Comparison of ENCODE assay signal across 13 cellular contexts in the genomic region with DNA sequence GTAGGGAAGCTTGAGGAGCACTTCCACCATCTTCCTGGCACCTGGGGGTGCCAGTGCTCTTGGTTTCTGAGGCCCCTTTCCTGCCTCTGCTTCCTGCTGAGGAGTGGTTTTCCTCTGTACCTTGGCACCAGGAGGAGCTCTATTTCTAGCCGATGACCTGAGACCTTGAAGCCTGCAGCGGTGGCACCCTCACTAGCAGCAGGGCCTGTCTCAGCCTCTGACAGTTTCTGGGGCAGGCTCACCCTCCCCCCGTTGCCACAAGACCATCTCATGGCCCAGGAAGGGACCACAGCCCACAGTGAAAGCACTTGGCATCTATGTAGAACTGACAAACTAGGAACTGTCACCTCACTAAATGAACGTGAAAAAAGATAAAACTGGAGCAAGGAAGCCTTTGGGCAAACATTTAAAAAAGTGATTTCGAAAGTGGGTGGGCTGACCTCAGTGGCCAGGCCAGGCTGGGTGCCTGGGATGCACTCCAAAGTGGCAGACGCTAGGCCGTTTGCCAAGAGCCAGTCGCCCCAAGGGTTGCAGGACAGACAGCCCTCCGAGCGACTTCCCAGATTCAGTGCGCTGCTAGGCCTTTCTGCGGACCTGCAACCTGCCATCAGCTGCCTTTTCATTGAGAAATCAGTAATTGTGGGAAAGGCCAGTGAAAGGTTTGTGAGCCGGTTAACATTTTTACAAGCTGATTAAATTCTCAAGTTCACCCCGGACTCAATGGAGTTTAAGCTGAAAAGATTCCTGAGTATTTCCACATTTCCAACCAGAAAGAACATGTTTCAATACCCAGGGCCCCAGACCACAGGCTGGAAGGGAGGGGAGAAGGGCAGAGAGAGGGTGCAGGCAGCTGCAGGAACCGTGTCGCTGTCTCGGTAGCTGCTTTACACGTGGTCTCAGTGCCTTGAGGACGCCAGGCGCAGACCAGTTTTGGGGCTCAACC.
DNase-seq lines count a peak whose midpoint lies in the region; ATAC-seq and TF ChIP-seq lines count a peak whose summit lies in the region.
"Had no signal": no experiment of that assay in that cellular context is flagged by ENCODE, and none has a peak within 500 bp of the region (broad histone marks: within the 10 kb centered on the region; RNA-seq: fewer than 3 reads in every experiment).

No MANE protein-coding gene starts in this region.

- no peaks in the 10 kb centered on the region for H3K36me3 ChIP-seq in DND-41 (ENCODE audit: insufficient read depth, low read length)
- no peaks in the 10 kb centered on the region for H3K36me3 ChIP-seq in adrenal gland (replicated peaks in 1 of 2)
- H3K36me3 ChIP-seq in heart left ventricle: no peaks in the 10 kb centered on the region
- H3K36me3 ChIP-seq: SJSA1 had no signal

- intact Hi-C loops in adrenal gland (cut with DNase I): no loop called here
- intact Hi-C loops in heart left ventricle (cut with DNase I): no loop called here

- TF ChIP-seq POLR2A in adrenal gland (IDR thresholded peaks at IDR 0.05) (no peak), heart left ventricle (IDR thresholded peaks at IDR 0.05) (no peak)

- 52 to 71% (median 58%) methylated on average over 20 of the region's 20 CpGs for WGBS in adrenal gland, 4 donors
- WGBS in heart left ventricle, 4 donors: 49 to 58% (median 54%) methylated on average over 20 of the region's 20 CpGs

- H3K27ac ChIP-seq in DND-41 (ENCODE audit: low read length) (no peak overlapping the region), adrenal gland (peak overlapping the region in 2 of 5 donors; percentile 74 to 76), heart left ventricle (peak overlapping the region; percentile 36 to 85 (median 78))
- H3K27ac ChIP-seq: C4-2B, SJSA1, VCaP had no signal

- TF ChIP-seq CTCF in DND-41 (IDR thresholded peaks at IDR 0.05; ENCODE audit: borderline replicate concordance, extremely low read depth, low read length, poor library complexity, severe bottlenecking): peak; percentile 18
- TF ChIP-seq CTCF in adrenal gland (IDR thresholded peaks at IDR 0.05): no peak
- no peak for TF ChIP-seq CTCF in heart left ventricle (IDR thresholded peaks at IDR 0.05)

- H3K9ac ChIP-seq in DND-41 (ENCODE audit: low read depth, low read length): no peak overlapping the region

- no peaks in the 10 kb centered on the region for H3K27me3 ChIP-seq in DND-41 (ENCODE audit: insufficient read depth, low read length, poor library complexity)
- H3K27me3 ChIP-seq in adrenal gland: no peaks in the 10 kb centered on the region
- H3K27me3 ChIP-seq in heart left ventricle: no peaks in the 10 kb centered on the region
- H3K27me3 ChIP-seq: SJSA1 had no signal

- no peak overlapping the region for H2AFZ ChIP-seq in DND-41 (ENCODE audit: low read depth, low read length)

- H3K4me1 ChIP-seq in DND-41 (ENCODE audit: insufficient read depth, low read length) (no peaks in the 10 kb centered on the region), adrenal gland (replicated peaks in 1 of 2) (peaks cover 5 to 7% of the 10 kb centered on the region in 2 donors), heart left ventricle (peaks cover 0 to 28% (median 21%) of the 10 kb centered on the region in 12 donors)
- H3K4me1 ChIP-seq: SJSA1 had no signal

- ATAC-seq in DND-41 (ENCODE audit: insufficient read depth, low read depth) (peak; percentile 49; the same call in 1 of the 3 replicates), heart left ventricle (peak; percentile 96 to 97 (median 96))
- ATAC-seq: natural killer cell treated with Interleukin-12 subunit alpha and Interleukin-12 subunit beta and Interleukin-15 and Interleukin-18, amount 100 ng/mL, for 72 hours had no signal

- H3K4me3 ChIP-seq in DND-41 (ENCODE audit: low read depth in 1 of 2, low read length in 2 of 2) (no peak overlapping the region), adrenal gland (no peak overlapping the region), heart left ventricle (no peak overlapping the region)
- H3K4me3 ChIP-seq: SJSA1 had no signal

- no peaks in the 10 kb centered on the region for H3K79me2 ChIP-seq in DND-41 (ENCODE audit: insufficient read depth, low read length)

- H3K4me2 ChIP-seq in DND-41 (ENCODE audit: insufficient read depth, low read length): no peak overlapping the region

- H3K9me3 ChIP-seq in DND-41 (ENCODE audit: insufficient read depth, low read length, severe bottlenecking) (no peaks in the 10 kb centered on the region), adrenal gland (replicated peaks in 1 of 3) (no peaks in the 10 kb centered on the region), heart left ventricle (peaks cover 0 to 3% (median 0%) of the 10 kb centered on the region in 12 donors)
- H3K9me3 ChIP-seq: SJSA1 had no signal

- no peaks in the 10 kb centered on the region for H4K20me1 ChIP-seq in DND-41 (ENCODE audit: insufficient read depth, low read length)

- peak; percentile 5 for DNase-seq in DND-41
- peak in 6 of 7 donors; percentile 45 to 74 (median 66) for DNase-seq in adrenal gland
- peak; percentile 63 to 84 (median 74) for DNase-seq in heart left ventricle
- peak; percentile 78 for DNase-seq in renal cortical epithelial cell (ENCODE audit: low read depth)
- DNase-seq in mesenteric fat pad (ENCODE audit: low spot score): no peak
- no peak for DNase-seq in AG08396 (ENCODE audit: low spot score)
- no peak for DNase-seq in NCI-H748 (lab: John Stamatoyannopoulos, UW; ENCODE audit: unreplicated experiment)
- no peak for DNase-seq in KG1 (lab: John Stamatoyannopoulos, UW)
- DNase-seq: activated T-cell treated with anti-CD3 and anti-CD28 coated beads, Interleukin-2, amount 50 U/mL, for 24 hours had no signal

Comparison
In these comparisons a context has a peak if more than half of its experiments do, and no peak if none do; other contexts are left out.
1. DNase-seq: peak in DND-41 (single experiment), adrenal gland (6 of 7), heart left ventricle (5 of 5) and renal cortical epithelial cell (single experiment); none in mesenteric fat pad (single experiment), AG08396 (single experiment), NCI-H748 (single experiment) and KG1 (single experiment).